19 cellular contexts compared by ENCODE assay signal in genomic region chr16:84827897-84828296, GRCh38. TPM values are rescaled to one million over a fixed set of nuclear protein-coding genes. Genes with fewer than 3 reads are reported as not detected.
DNase-seq lines count a peak whose midpoint lies in the region; ATAC-seq, FAIRE-seq and TF ChIP-seq lines count a peak whose summit lies in the region.
"Had no signal": no experiment of that assay in that cellular context is flagged by ENCODE, and none has a peak within 500 bp of the region (broad histone marks: within the 10 kb centered on the region; RNA-seq: fewer than 3 reads in every experiment).

No MANE protein-coding gene starts in this region.

- no peak for TF ChIP-seq POLR2A in suprapubic skin (IDR thresholded peaks at IDR 0.05)

- H3K27ac ChIP-seq in colonic mucosa (peak overlapping the region; percentile 74), mucosa of rectum (ENCODE audit: low read depth in 2 of 2, low read length in 2 of 2) (peak overlapping the region; percentile 45 to 48), suprapubic skin (peak overlapping the region; percentile 75)

- intact Hi-C loops in colonic mucosa (cut with DNase I): no loop called here

- no peak overlapping the region for H3K9ac ChIP-seq in colonic mucosa (ENCODE audit: low read depth in 2 of 2, low read length in 2 of 2)
- no peak overlapping the region for H3K9ac ChIP-seq in mucosa of rectum (ENCODE audit: low read depth in 1 of 2, low read length in 2 of 2)

- no peaks in the 10 kb centered on the region for H3K9me3 Mint-ChIP-seq in activated naive CD8-positive, alpha-beta T cell treated with anti-CD3 and anti-CD28 coated beads for 36 hours
- H3K9me3 Mint-ChIP-seq: activated naive CD4-positive, alpha-beta T cell treated with anti-CD3 and anti-CD28 coated beads, Interleukin-2, amount 50 U/mL, for 24 hours; stimulated activated effector memory CD8-positive, alpha-beta T cell treated with anti-CD3 and anti-CD28 coated beads, Interleukin-12 subunit alpha, Interleukin-12 subunit beta, amount 100 ng/mL, for 72 hours had no signal

- H3K9me3 ChIP-seq in colonic mucosa: no peaks in the 10 kb centered on the region
- H3K9me3 ChIP-seq in mucosa of rectum (ENCODE audit: control insufficient read depth in 2 of 2, low read length in 2 of 2): no peaks in the 10 kb centered on the region
- H3K9me3 ChIP-seq in suprapubic skin: no peaks in the 10 kb centered on the region
- H3K9me3 ChIP-seq: heart left ventricle, ovary had no signal

- DNase-seq in DMS53 treated with DMSO at 0.1 percent for 48 hours (lab: John Stamatoyannopoulos, UW; ENCODE audit: unreplicated experiment) (peak; percentile 21), colonic mucosa (no peak), suprapubic skin (ENCODE audit: low spot score in 2 of 2) (no peak), C1 segment of cervical spinal cord (lab: John Stamatoyannopoulos, UW) (no peak), D721Med (ENCODE audit: insufficient read length, low spot score) (no peak)
- no peak for DNase-seq in activated naive CD8-positive, alpha-beta T cell treated with anti-CD3 and anti-CD28 coated beads for 36 hours
- DNase-seq: activated T-cell treated with anti-CD3 and anti-CD28 coated beads, Interleukin-2, amount 50 U/mL, for 1 hour; heart left ventricle; islet precursor cell; MM.1S; NCI-H1930; NCI-H510A; small intestine had no signal

- H3K36me3 ChIP-seq in colonic mucosa (no peaks in the 10 kb centered on the region), mucosa of rectum (ENCODE audit: control insufficient read depth in 2 of 2, insufficient read depth in 2 of 2, low read length in 2 of 2) (no peaks in the 10 kb centered on the region), suprapubic skin (no peaks in the 10 kb centered on the region)
- H3K36me3 ChIP-seq: ovary had no signal

- WGBS in suprapubic skin: 91% methylated on average over 15 of the region's 15 CpGs

- no peak for FAIRE-seq in D721Med (lab: Jason Lieb, UNC)
- FAIRE-seq: small intestine had no signal

- TF ChIP-seq CTCF in colonic mucosa (IDR thresholded peaks at IDR 0.05) (no peak), suprapubic skin (IDR thresholded peaks at IDR 0.05) (no peak), D721Med (IDR thresholded peaks at IDR 0.05; ENCODE audit: insufficient read depth, missing control alignments) (no peak)

- H3K27me3 Mint-ChIP-seq in activated naive CD8-positive, alpha-beta T cell treated with anti-CD3 and anti-CD28 coated beads for 36 hours: peaks cover 19% of the 10 kb centered on the region
- H3K27me3 Mint-ChIP-seq: activated naive CD4-positive, alpha-beta T cell treated with anti-CD3 and anti-CD28 coated beads, Interleukin-2, amount 50 U/mL, for 24 hours had no signal

- H3K4me1 ChIP-seq in colonic mucosa (no peaks in the 10 kb centered on the region), mucosa of rectum (ENCODE audit: control insufficient read depth in 2 of 2, insufficient read depth in 2 of 2, low read length in 2 of 2) (peaks cover 5 to 6% of the 10 kb centered on the region in 2 donors), suprapubic skin (peaks cover 56% of the 10 kb centered on the region)

- H3K4me3 ChIP-seq in colonic mucosa (no peak overlapping the region), mucosa of rectum (ENCODE audit: low read length in 2 of 2) (no peak overlapping the region), suprapubic skin (no peak overlapping the region)
- H3K4me3 ChIP-seq: heart left ventricle, ovary had no signal

- no peak overlapping the region for H3K27ac Mint-ChIP-seq in activated naive CD8-positive, alpha-beta T cell treated with anti-CD3 and anti-CD28 coated beads for 36 hours
- H3K27ac Mint-ChIP-seq: activated naive CD4-positive, alpha-beta T cell treated with anti-CD3 and anti-CD28 coated beads, Interleukin-2, amount 50 U/mL, for 24 hours; stimulated activated effector memory CD8-positive, alpha-beta T cell treated with anti-CD3 and anti-CD28 coated beads, Interleukin-12 subunit alpha, Interleukin-12 subunit beta, amount 100 ng/mL, for 72 hours had no signal

- H3K4me1 Mint-ChIP-seq in activated naive CD8-positive, alpha-beta T cell treated with anti-CD3 and anti-CD28 coated beads for 36 hours: no peaks in the 10 kb centered on the region
- H3K4me1 Mint-ChIP-seq: activated naive CD4-positive, alpha-beta T cell treated with anti-CD3 and anti-CD28 coated beads, Interleukin-2, amount 50 U/mL, for 24 hours; stimulated activated effector memory CD8-positive, alpha-beta T cell treated with anti-CD3 and anti-CD28 coated beads, Interleukin-12 subunit alpha, Interleukin-12 subunit beta, amount 100 ng/mL, for 72 hours had no signal

- H3K27me3 ChIP-seq in colonic mucosa (no peaks in the 10 kb centered on the region), mucosa of rectum (ENCODE audit: control insufficient read depth in 2 of 2, insufficient read depth in 2 of 2, low read length in 2 of 2) (peaks cover 0 to 5% of the 10 kb centered on the region in 2 donors), suprapubic skin (no peaks in the 10 kb centered on the region)
- H3K27me3 ChIP-seq: heart left ventricle, ovary had no signal

- no peak overlapping the region for H3K4me3 Mint-ChIP-seq in activated naive CD8-positive, alpha-beta T cell treated with anti-CD3 and anti-CD28 coated beads for 36 hours
- H3K4me3 Mint-ChIP-seq: activated naive CD4-positive, alpha-beta T cell treated with anti-CD3 and anti-CD28 coated beads, Interleukin-2, amount 50 U/mL, for 24 hours; stimulated activated effector memory CD8-positive, alpha-beta T cell treated with anti-CD3 and anti-CD28 coated beads, Interleukin-12 subunit alpha, Interleukin-12 subunit beta, amount 100 ng/mL, for 72 hours had no signal

- ATAC-seq in HG02610 (IDR thresholded peaks at IDR 0.05; ENCODE audit: unreplicated experiment): no peak
- ATAC-seq: stimulated activated effector memory CD8-positive, alpha-beta T cell treated with anti-CD3 and anti-CD28 coated beads, Interleukin-12 subunit alpha, Interleukin-12 subunit beta, amount 100 ng/mL, for 72 hours had no signal

- H3K36me3 Mint-ChIP-seq in activated naive CD8-positive, alpha-beta T cell treated with anti-CD3 and anti-CD28 coated beads for 36 hours: no peaks in the 10 kb centered on the region
- H3K36me3 Mint-ChIP-seq: activated naive CD4-positive, alpha-beta T cell treated with anti-CD3 and anti-CD28 coated beads, Interleukin-2, amount 50 U/mL, for 24 hours; brain; stimulated activated effector memory CD8-positive, alpha-beta T cell treated with anti-CD3 and anti-CD28 coated beads, Interleukin-12 subunit alpha, Interleukin-12 subunit beta, amount 100 ng/mL, for 72 hours had no signal

- TF ChIP-seq EP300 in suprapubic skin (IDR thresholded peaks at IDR 0.05): no peak

RNA-seq across cellular contexts. Expression of gene CRISPLD2, which starts 8.1 kb away (rescaled TPM):
- 10 to 100 TPM; 10.4 to 37.9 TPM for total RNA-seq in colonic mucosa
- 100 to 1,000 TPM in 1 of 4 donors, 10 to 100 TPM in 3; 54.9 to 109 (median 63.4) TPM for total RNA-seq in suprapubic skin
- total RNA-seq in activated naive CD8-positive, alpha-beta T cell treated with anti-CD3 and anti-CD28 coated beads for 36 hours: not detected

Comparison
In these comparisons a context has a peak if more than half of its experiments do, and no peak if none do; other contexts are left out.
1. RNA of gene CRISPLD2, which starts 8.1 kb away (total RNA-seq): 54.9 to 109 TPM in suprapubic skin and 10.4 to 37.9 TPM in colonic mucosa; not detected in activated naive CD8-positive, alpha-beta T cell treated with anti-CD3 and anti-CD28 coated beads for 36 hours; every median in the first group is over 10 times any median in the second.
2. Peak in every context shown above with its lines, with median percentiles within 50 percentile points of each other: H3K27ac ChIP-seq.